In the genomic region with DNA sequence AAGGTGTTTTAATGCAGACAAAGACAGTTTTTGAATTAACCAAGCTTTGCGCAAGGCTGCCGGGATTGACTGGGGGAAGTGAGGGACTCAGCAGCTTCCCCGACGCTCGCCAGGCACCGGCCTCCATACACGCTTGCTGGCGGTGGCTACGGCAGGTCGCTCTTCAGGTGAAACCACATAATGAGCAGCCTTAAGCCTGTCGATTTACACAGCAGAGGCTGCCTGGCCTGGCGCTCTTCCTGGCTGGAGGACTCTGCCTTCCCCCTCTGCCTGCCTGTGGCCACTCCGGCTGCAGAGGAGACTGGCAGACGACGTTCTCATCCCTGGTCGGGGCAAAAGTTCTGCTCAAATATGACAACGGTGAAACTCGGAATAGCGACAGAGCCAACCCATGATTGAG, we compare ENCODE assay signal across 23 cellular contexts. TPM values are rescaled to one million over a fixed set of nuclear protein-coding genes. Genes with fewer than 3 reads are reported as not detected.
A peak's percentile ranks its signal among the peaks of the same experiment; 100 is the strongest.
DNase-seq lines count a peak whose midpoint lies in the region; ATAC-seq, FAIRE-seq and TF ChIP-seq lines count a peak whose summit lies in the region.
"Had no signal": no experiment of that assay in that cellular context is flagged by ENCODE, and none has a peak within 500 bp of the region (broad histone marks: within the 10 kb centered on the region; RNA-seq: fewer than 3 reads in every experiment).

No MANE protein-coding gene starts in this region.

- H3K79me1 ChIP-seq in mesenchymal stem cell (replicated peaks; ENCODE audit: low read length, poor library complexity, severe bottlenecking), result no peaks in the 10 kb centered on the region

- no peak for TF ChIP-seq CTCF in GM23338 (conservative IDR thresholded peaks at IDR 0.05; ENCODE audit: low read depth in 2 of 2)
- TF ChIP-seq CTCF in K562 (IDR thresholded peaks at IDR 0.05 in 2 of 3, conservative IDR thresholded peaks at IDR 0.05 in 1 of 3; ENCODE audit: insufficient read depth in 2 of 3, low read depth in 1 of 3, low read length in 3 of 3), result no peak
- TF ChIP-seq CTCF in GM10248 (IDR thresholded peaks at IDR 0.05; ENCODE audit: control extremely low read depth, extremely low read depth, low read depth, missing control alignments), result no peak

- peak overlapping the region; percentile 86 for H2BK15ac ChIP-seq in mesenchymal stem cell (ENCODE audit: low read depth, poor library complexity, severe bottlenecking)

- peak overlapping the region; percentile 40 to 54 for H3K4ac ChIP-seq in mesenchymal stem cell (ENCODE audit: low read depth in 1 of 2, low read length in 2 of 2)

- peaks cover 29% of the 10 kb centered on the region for H3K4me1 Mint-ChIP-seq in GM23338
- peaks cover 39% of the 10 kb centered on the region for H3K4me1 Mint-ChIP-seq in stimulated activated memory B cell treated with anti-CD40 and anti-IgM and Interleukin-4, amounts not matched to agents 10 μg/mL and 1 μg/mL and 100 μg/mL, for 72 hours

- H3K27ac Mint-ChIP-seq in GM23338, result no peak overlapping the region
- peak overlapping the region; percentile 31 for H3K27ac Mint-ChIP-seq in stimulated activated memory B cell treated with anti-CD40 and anti-IgM and Interleukin-4, amounts not matched to agents 10 μg/mL and 1 μg/mL and 100 μg/mL, for 72 hours
- H3K27ac Mint-ChIP-seq: activated naive CD4-positive, alpha-beta T cell treated with anti-CD3 and anti-CD28 coated beads for 36 hours; CD4-positive, CD25-positive, alpha-beta regulatory T cell; stimulated activated naive CD8-positive, alpha-beta T cell treated with anti-CD3 and anti-CD28 coated beads, Interleukin-15, Interleukin-2, amounts not matched to agents 100 ng/mL and 50 ng/mL, for 24 hours had no signal

- H3K27me3 ChIP-seq in GM23338 (ENCODE audit: insufficient read depth) (peaks cover 9% of the 10 kb centered on the region; the same call in 1 of the 2 replicates), K562 (ENCODE audit: control insufficient read depth in 2 of 2, insufficient read depth in 2 of 2, low read length in 2 of 2) (peaks cover 0 to 5% of the 10 kb centered on the region in 2 experiments; a peak in 1 of 5 replicates), mesenchymal stem cell (ENCODE audit: control insufficient read depth in 1 of 2, insufficient read depth in 1 of 2, low read length in 2 of 2) (peaks cover 0 to 15% of the 10 kb centered on the region in 2 experiments)
- H3K27me3 ChIP-seq: right atrium auricular region, tibial nerve had no signal

- peaks cover 17% of the 10 kb centered on the region for H3K9me3 Mint-ChIP-seq in GM23338
- H3K9me3 Mint-ChIP-seq in stimulated activated memory B cell treated with anti-CD40 and anti-IgM and Interleukin-4, amounts not matched to agents 10 μg/mL and 1 μg/mL and 100 μg/mL, for 72 hours, result peaks cover 8% of the 10 kb centered on the region

- H3K4me3 ChIP-seq in GM23338 (no peak overlapping the region), K562 (no peak overlapping the region), mesenchymal stem cell (ENCODE audit: insufficient read depth in 1 of 2, low read depth in 1 of 2, low read length in 2 of 2) (no peak overlapping the region)
- H3K4me3 ChIP-seq: lung, PC-9, right atrium auricular region, SJCRH30, tibial nerve had no signal

- peak; percentile 23 for FAIRE-seq in K562 (lab: Jason Lieb, UNC)

- H3K27me3 Mint-ChIP-seq in GM23338 (ENCODE audit: insufficient read depth, low read depth, poor library complexity), result peaks cover 34% of the 10 kb centered on the region
- H3K27me3 Mint-ChIP-seq in stimulated activated memory B cell treated with anti-CD40 and anti-IgM and Interleukin-4, amounts not matched to agents 10 μg/mL and 1 μg/mL and 100 μg/mL, for 72 hours, result no peaks in the 10 kb centered on the region
- H3K27me3 Mint-ChIP-seq: stimulated activated naive CD8-positive, alpha-beta T cell treated with anti-CD3 and anti-CD28 coated beads, Interleukin-15, Interleukin-2, amounts not matched to agents 100 ng/mL and 50 ng/mL, for 24 hours had no signal

- H2BK120ac ChIP-seq in mesenchymal stem cell (ENCODE audit: low read depth, low read length), result no peak overlapping the region

- H3K9me2 ChIP-seq in GM23338 (ENCODE audit: insufficient read depth), result no peaks in the 10 kb centered on the region

- POLR2A ChIA-PET in K562 (lab: Yijun Ruan, JAX) (no interaction called here), GM10248 (lab: Yijun Ruan, JAX) (no interaction called here)

- no peak for TF ChIP-seq RAD21 in K562 (CRISPR knock-in tag; conservative IDR thresholded peaks at IDR 0.05 in 1 of 2, IDR thresholded peaks at IDR 0.05 in 1 of 2)

- H3K9me3 ChIP-seq in K562 (replicated peaks; ENCODE audit: control insufficient read depth, insufficient read depth, low read depth, low read length), result peaks cover 5% of the 10 kb centered on the region
- peaks cover 2% of the 10 kb centered on the region for H3K9me3 ChIP-seq in mesenchymal stem cell (ENCODE audit: control insufficient read depth, low read length)
- H3K9me3 ChIP-seq: right atrium auricular region had no signal

- in situ Hi-C loops in K562 (cut with MboI), result no loop called here

- no peak for TF ChIP-seq POLR2A in K562 (conservative IDR thresholded peaks at IDR 0.05)

- no peak overlapping the region for H2AK5ac ChIP-seq in mesenchymal stem cell (ENCODE audit: low read length, severe bottlenecking)

- CTCF ChIA-PET in K562 (lab: Yijun Ruan, JAX; ENCODE audit: low intra/inter-chr PET ratio) (no interaction called here), GM10248 (lab: Yijun Ruan, JAX) (interaction anchor here (1.3 kb wide), 1 partner anchor 10 kb away, joined by 7 read pairs; no protein-coding TSS in a partner anchor)

- no peak overlapping the region for H2AFZ ChIP-seq in GM23338
- no peak overlapping the region for H2AFZ ChIP-seq in K562 (ENCODE audit: low read depth, low read length)
- H2AFZ ChIP-seq in mesenchymal stem cell (ENCODE audit: low read depth, low read length), result no peak overlapping the region
- H2AFZ ChIP-seq: PC-9 had no signal

- H4K20me1 ChIP-seq in GM23338 (replicated peaks; ENCODE audit: insufficient read depth) (no peaks in the 10 kb centered on the region), K562 (replicated peaks; ENCODE audit: control insufficient read depth, insufficient read depth, low read length) (no peaks in the 10 kb centered on the region)

- DNase-seq in GM23338 (ENCODE audit: low spot score) (no peak), K562 (ENCODE audit: extremely low read depth in 1 of 4, low spot score in 3 of 4) (no peak), mesenchymal stem cell (no peak), GM10248 (ENCODE audit: extremely low spot score) (no peak), cerebellar nuclear complex (lab: John Stamatoyannopoulos, UW) (no peak), T-helper 1 cell (no peak)
- DNase-seq: activated CD4-positive, alpha-beta T cell treated with anti-CD3 and anti-CD28 coated beads for 48 hours; activated naive CD4-positive, alpha-beta T cell treated with anti-CD3 and anti-CD28 coated beads for 36 hours; activated T-cell treated with anti-CD3 and anti-CD28 coated beads, Interleukin-2, amount 50 U/mL, for 48 hours; amygdala; CD4-positive, CD25-positive, alpha-beta regulatory T cell; dermis blood vessel endothelial cell; islet precursor cell; NCI-H146; NCI-H510A; NK-92 treated with Interleukin-12 subunit alpha and Interleukin-12 subunit beta, amount 100 ng/mL, for 24 hours; PC-9; SJCRH30 had no signal

- no peak for TF ChIP-seq EP300 in K562 (IDR thresholded peaks at IDR 0.05; ENCODE audit: low read length)

- H3K79me2 ChIP-seq in GM23338 (replicated peaks; ENCODE audit: insufficient read depth) (no peaks in the 10 kb centered on the region), K562 (ENCODE audit: control insufficient read depth, insufficient read depth, low read length) (no peaks in the 10 kb centered on the region)

- H3K9ac ChIP-seq in K562 (ENCODE audit: insufficient read depth in 1 of 2, low read depth in 2 of 2, low read length in 2 of 2) (no peak overlapping the region), mesenchymal stem cell (ENCODE audit: low read length) (no peak overlapping the region)

- no peak overlapping the region for H3K4me3 Mint-ChIP-seq in GM23338
- no peak overlapping the region for H3K4me3 Mint-ChIP-seq in stimulated activated memory B cell treated with anti-CD40 and anti-IgM and Interleukin-4, amounts not matched to agents 10 μg/mL and 1 μg/mL and 100 μg/mL, for 72 hours
- H3K4me3 Mint-ChIP-seq: activated naive CD4-positive, alpha-beta T cell treated with anti-CD3 and anti-CD28 coated beads for 36 hours; CD4-positive, CD25-positive, alpha-beta regulatory T cell; stimulated activated naive CD8-positive, alpha-beta T cell treated with anti-CD3 and anti-CD28 coated beads, Interleukin-15, Interleukin-2, amounts not matched to agents 100 ng/mL and 50 ng/mL, for 24 hours had no signal

- H3F3A ChIP-seq in GM23338 (replicated peaks; ENCODE audit: low read depth), result peaks cover 4% of the 10 kb centered on the region

- H3K4me1 ChIP-seq in GM23338 (ENCODE audit: insufficient read depth) (peaks cover 17% of the 10 kb centered on the region), K562 (replicated peaks in 1 of 2; ENCODE audit: control insufficient read depth in 2 of 2, insufficient read depth in 2 of 2, low read length in 2 of 2) (peaks cover 21 to 49% of the 10 kb centered on the region in 2 experiments), mesenchymal stem cell (ENCODE audit: control insufficient read depth, insufficient read depth, low read depth, low read length) (peaks cover 28% of the 10 kb centered on the region)

- H3K9me1 ChIP-seq in K562 (ENCODE audit: control insufficient read depth, insufficient read depth, low read length), result no peaks in the 10 kb centered on the region

- H3K36me3 ChIP-seq in GM23338 (ENCODE audit: insufficient read depth) (no peaks in the 10 kb centered on the region), K562 (ENCODE audit: control insufficient read depth, insufficient read depth, low read length) (no peaks in the 10 kb centered on the region), mesenchymal stem cell (ENCODE audit: control insufficient read depth in 1 of 2, insufficient read depth in 2 of 2, low read depth in 1 of 2, low read length in 2 of 2) (no peaks in the 10 kb centered on the region)
- H3K36me3 ChIP-seq: right atrium auricular region, SJCRH30, tibial nerve had no signal

- H2BK12ac ChIP-seq in mesenchymal stem cell (ENCODE audit: low read length in 2 of 2), result peak overlapping the region; percentile 14 to 45

- ATAC-seq in GM23338 (peak; percentile 10), K562 (no peak)
- ATAC-seq in stimulated activated memory B cell treated with anti-CD40 and anti-IgM and Interleukin-4, amounts not matched to agents 10 μg/mL and 1 μg/mL and 100 μg/mL, for 72 hours, result no peak

- H3K27ac ChIP-seq in GM23338 (ENCODE audit: low read depth) (no peak overlapping the region), K562 (ENCODE audit: extremely low read depth, low read depth, low read length) (no peak overlapping the region), mesenchymal stem cell (ENCODE audit: low read length, poor library complexity, severe bottlenecking) (no peak overlapping the region)
- H3K27ac ChIP-seq: PC-9, right atrium auricular region, SJCRH30, tibial nerve had no signal

- peak overlapping the region; percentile 74 for H4K91ac ChIP-seq in mesenchymal stem cell (ENCODE audit: low read length)

- WGBS in K562 (ENCODE audit: insufficient coverage, low coverage, missing lambda C conversion rate), result 57% methylated on average over 19 of the region's 19 CpGs
- 91% methylated on average over 19 of the region's 19 CpGs for WGBS in mesenchymal stem cell

- H3K4me2 ChIP-seq in GM23338, result no peak overlapping the region
- no peak overlapping the region for H3K4me2 ChIP-seq in K562 (ENCODE audit: insufficient read depth, low read length)
- no peak overlapping the region for H3K4me2 ChIP-seq in mesenchymal stem cell (ENCODE audit: low read length, poor library complexity, severe bottlenecking)
- H3K4me2 ChIP-seq: PC-9 had no signal

- no peak overlapping the region for H2BK5ac ChIP-seq in mesenchymal stem cell (ENCODE audit: low read depth, low read length, poor library complexity, severe bottlenecking)

- no peak overlapping the region for H3K14ac ChIP-seq in mesenchymal stem cell (ENCODE audit: low read length in 2 of 2)

- BruUV-seq in K562 (replicated peaks; lab: Mats Ljungman, UMichigan), result no TSS peak

- intact Hi-C loops in K562 (cut with micrococcal nuclease), result no loop called here

- peak overlapping the region; percentile 20 for H4K8ac ChIP-seq in mesenchymal stem cell (ENCODE audit: low read length)

- peaks cover 16% of the 10 kb centered on the region; the same call in 2 of the 3 replicates for H3K36me3 Mint-ChIP-seq in GM23338 (ENCODE audit: low read depth)
- H3K36me3 Mint-ChIP-seq in stimulated activated memory B cell treated with anti-CD40 and anti-IgM and Interleukin-4, amounts not matched to agents 10 μg/mL and 1 μg/mL and 100 μg/mL, for 72 hours, result peaks cover 7% of the 10 kb centered on the region
- H3K36me3 Mint-ChIP-seq: CD4-positive, CD25-positive, alpha-beta regulatory T cell had no signal

- no peak overlapping the region for H3K18ac ChIP-seq in mesenchymal stem cell (ENCODE audit: low read depth in 1 of 2, low read length in 2 of 2)

- no peak overlapping the region for H3K23ac ChIP-seq in mesenchymal stem cell (ENCODE audit: low read length in 2 of 2)

RNA-seq across cellular contexts. Expression of a gene that starts 9.0 kb away (rescaled TPM):
- total RNA-seq in GM23338 (2014; rRNA removed; shearing (Covaris generic)), result 78.7 and 97.2 TPM in 2 replicates
- polyA plus RNA-seq in GM23338 (2016; fragmentation: Nextera tagmentation; extraction: Ambion mirVana) (9.9 and 10.3 TPM in 2 replicates), K562 (2011; rRNA removed) (1.2 and 2.2 TPM in 2 replicates), K562 (2014; fragmentation: Illumina TruSeq; extraction: Trizol) (2.6 and 6.3 TPM in 2 replicates), K562 (2014; fragmentation: Nextera tagmentation; extraction: Ambion mirVana) (under 1 TPM; 0.03 to 0.04 TPM), K562 (2014; rRNA removed) (8.2 and 8.6 TPM in 2 replicates)
- 19.9 and 65.7 TPM in 2 replicates for total RNA-seq in K562 (2011; cell fraction: chromatin; rRNA removed; ENCODE audit: low replicate concordance)
- 52.4 and 65.7 TPM in 2 replicates for total RNA-seq in K562 (2011; cell fraction: nucleolus; rRNA removed)
- total RNA-seq in K562 (2011; cell fraction: nucleoplasm; rRNA removed), result 25.2 and 35.0 TPM in 2 replicates
- total RNA-seq in K562 (2014; rRNA removed) (7.1 and 12.0 TPM in 2 replicates), K562 (2014; rRNA removed; fragmentation: Illumina TruSeq; extraction: Trizol) (0.69 and 0.73 TPM in 2 replicates), K562 (2015; rRNA removed; fragmentation: Illumina TruSeq; extraction: Trizol) (2.3 and 2.8 TPM in 2 replicates), K562 (2021) (26.7 and 31.4 TPM in 2 replicates)
- polyA plus RNA-seq in K562 (2011; cell fraction: cytosol; rRNA removed), result 2.9 and 4.9 TPM in 2 replicates
- polyA plus RNA-seq in K562 (2011; cell fraction: nucleus; rRNA removed), result 13.3 and 22.9 TPM in 2 replicates
- 10.2 and 14.1 TPM in 2 replicates for polyA plus RNA-seq in K562 (2012)
- 2.0 and 2.8 TPM in 2 replicates for polyA minus RNA-seq in K562 (2011; rRNA and poly(A)+ RNA removed)
- 35.0 and 45.4 TPM in 2 replicates for polyA minus RNA-seq in K562 (2011; cell fraction: cytosol; rRNA and poly(A)+ RNA removed)
- polyA minus RNA-seq in K562 (2011; cell fraction: nucleus; rRNA and poly(A)+ RNA removed), result 15.9 and 18.9 TPM in 2 replicates
- polyA plus RNA-seq in mesenchymal stem cell (2013, experiment 1 of 2), result 15.4 TPM
- 13.5 TPM for polyA plus RNA-seq in mesenchymal stem cell (2013, experiment 2 of 2)
